In the genomic region with DNA sequence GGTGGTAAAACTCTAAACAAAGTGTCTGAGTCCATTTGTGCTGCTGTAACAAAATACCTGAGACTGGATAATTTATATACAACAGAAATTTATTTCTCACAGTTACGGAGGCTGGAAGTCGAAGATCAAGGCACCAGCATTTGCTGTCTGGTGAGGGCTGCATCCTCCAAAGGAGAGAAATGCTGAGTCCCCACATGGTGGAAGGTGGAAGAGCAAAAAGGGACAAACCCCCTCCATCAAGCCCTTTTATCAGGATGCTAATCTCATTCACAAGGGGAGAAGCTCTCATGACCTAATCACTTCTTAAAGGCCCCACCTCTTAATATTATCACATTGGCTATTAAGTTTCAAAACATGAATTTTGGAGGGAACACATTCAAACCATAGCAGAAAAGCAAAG, we compare ENCODE assay signal across 27 cellular contexts.
"Had no signal": no experiment of that assay in that cellular context is flagged by ENCODE, and none has a peak within 500 bp of the region (broad histone marks: within the 10 kb centered on the region; RNA-seq: fewer than 3 reads in every experiment).

No MANE protein-coding gene starts in this region.

- H3K9me3 Mint-ChIP-seq: effector memory CD8-positive, alpha-beta T cell; naive thymus-derived CD4-positive, alpha-beta T cell; nephron; neural progenitor cell; stimulated activated memory B cell treated with anti-CD40 and anti-IgM and Interleukin-4, amounts not matched to agents 10 μg/mL and 1 μg/mL and 100 μg/mL, for 72 hours; type B pancreatic cell had no signal

- H3K4me1 Mint-ChIP-seq: naive thymus-derived CD4-positive, alpha-beta T cell; nephron; neural progenitor cell; stimulated activated memory B cell treated with anti-CD40 and anti-IgM and Interleukin-4, amounts not matched to agents 10 μg/mL and 1 μg/mL and 100 μg/mL, for 72 hours had no signal

- H3K27ac Mint-ChIP-seq: effector memory CD8-positive, alpha-beta T cell; naive thymus-derived CD4-positive, alpha-beta T cell; nephron; neural progenitor cell; progenitor cell of endocrine pancreas; stimulated activated memory B cell treated with anti-CD40 and anti-IgM and Interleukin-4, amounts not matched to agents 10 μg/mL and 1 μg/mL and 100 μg/mL, for 72 hours; type B pancreatic cell had no signal

- H2AFZ ChIP-seq: hepatocyte, neural progenitor cell, parathyroid adenoma had no signal

- H3K4me2 ChIP-seq: hepatocyte, neural progenitor cell had no signal

- H3K79me2 ChIP-seq: hepatocyte, parathyroid adenoma had no signal

- H3K4me3 Mint-ChIP-seq: effector memory CD8-positive, alpha-beta T cell; naive thymus-derived CD4-positive, alpha-beta T cell; nephron; neural progenitor cell; stimulated activated memory B cell treated with anti-CD40 and anti-IgM and Interleukin-4, amounts not matched to agents 10 μg/mL and 1 μg/mL and 100 μg/mL, for 72 hours; type B pancreatic cell had no signal

- H3K27me3 ChIP-seq: gastrocnemius medialis, heart left ventricle, hepatocyte, left lung, neural progenitor cell, right lobe of liver, testis, tibial artery had no signal

- H3K9me3 ChIP-seq: gastrocnemius medialis, heart left ventricle, left lung, right lobe of liver, testis, tibial artery had no signal

- H3K27me3 Mint-ChIP-seq: effector memory CD8-positive, alpha-beta T cell; naive thymus-derived CD4-positive, alpha-beta T cell; progenitor cell of endocrine pancreas; stimulated activated memory B cell treated with anti-CD40 and anti-IgM and Interleukin-4, amounts not matched to agents 10 μg/mL and 1 μg/mL and 100 μg/mL, for 72 hours; type B pancreatic cell had no signal

- H3K36me3 ChIP-seq: neural progenitor cell had no signal

- H3K4me3 ChIP-seq: gastrocnemius medialis, heart left ventricle, hepatocyte, left lung, neural progenitor cell, right lobe of liver, testis, tibial artery had no signal

- FAIRE-seq: islet of Langerhans had no signal

- DNase-seq: cortex of kidney; effector memory CD8-positive, alpha-beta T cell; foreskin fibroblast; gastrocnemius medialis; heart left ventricle; left cardiac atrium; left lung; mesenchymal stem cell; midbrain; naive thymus-derived CD4-positive, alpha-beta T cell; right lobe of liver; stimulated activated CD4-positive, alpha-beta T cell treated with anti-CD3 and anti-CD28 coated beads, Interleukin-2, amount 100 ng/mL, for 24 hours; stimulated activated CD4-positive, alpha-beta T cell treated with anti-CD3 and anti-CD28 coated beads, Interleukin-4, amount 100 ng/mL, for 4 hours; stimulated activated naive CD8-positive, alpha-beta T cell treated with anti-CD3 and anti-CD28 coated beads, Interleukin-15, Interleukin-2, amounts not matched to agents 100 U/mL and 50 U/mL, for 24 hours; substantia nigra; testis; tibial artery had no signal

- ATAC-seq: effector memory CD8-positive, alpha-beta T cell; esophagus mucosa; gastrocnemius medialis; heart left ventricle; left cardiac atrium; left lung; naive thymus-derived CD4-positive, alpha-beta T cell; right lobe of liver; stimulated activated memory B cell treated with anti-CD40 and anti-IgM and Interleukin-4, amounts not matched to agents 10 μg/mL and 1 μg/mL and 100 μg/mL, for 72 hours; stimulated activated naive CD8-positive, alpha-beta T cell treated with anti-CD3 and anti-CD28 coated beads, Interleukin-15, Interleukin-2, amounts not matched to agents 100 U/mL and 50 U/mL, for 24 hours had no signal

- H3K9ac ChIP-seq: neural progenitor cell, parathyroid adenoma had no signal

- H3K27ac ChIP-seq: epithelial cell of prostate, gastrocnemius medialis, heart left ventricle, hepatocyte, left lung, neural progenitor cell, parathyroid adenoma, right lobe of liver, testis, tibial artery had no signal

- H3K4me1 ChIP-seq: gastrocnemius medialis, left lung, neural progenitor cell, parathyroid adenoma, right lobe of liver, testis, tibial artery had no signal
